Comparison of ENCODE assay signal across 17 cellular contexts in the genomic region with DNA sequence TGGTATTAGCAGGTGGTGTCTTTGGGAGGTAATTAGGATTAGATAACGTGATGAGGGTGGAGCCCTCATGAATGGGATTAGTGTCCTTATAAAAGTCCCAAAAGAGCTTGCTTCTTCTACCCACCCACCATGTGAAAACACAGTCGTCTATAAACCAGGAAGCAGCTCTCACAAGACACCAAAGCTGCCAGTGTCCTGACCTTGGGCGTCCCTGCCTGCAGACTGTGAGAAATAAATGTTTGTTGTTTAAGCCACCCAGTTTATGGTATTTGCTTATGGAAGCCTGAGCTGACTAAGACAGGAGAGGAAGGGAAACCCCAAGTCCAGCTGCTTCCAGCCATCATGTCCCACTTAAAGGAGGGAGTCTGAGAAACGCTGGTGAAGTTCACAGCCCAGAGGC. TPM values are rescaled to one million over a fixed set of nuclear protein-coding genes. Genes with fewer than 3 reads are reported as not detected.
A peak's percentile ranks its signal among the peaks of the same experiment; 100 is the strongest.
DNase-seq lines count a peak whose midpoint lies in the region; ATAC-seq, FAIRE-seq and TF ChIP-seq lines count a peak whose summit lies in the region.
"Had no signal": no experiment of that assay in that cellular context is flagged by ENCODE, and none has a peak within 500 bp of the region (broad histone marks: within the 10 kb centered on the region; RNA-seq: fewer than 3 reads in every experiment).

No MANE protein-coding gene starts in this region.

- ATAC-seq in stimulated activated naive B cell treated with anti-CD40 and anti-IgM and Interleukin-4, amounts not matched to agents 10 μg/mL and 1 μg/mL and 100 μg/mL, for 72 hours (replicated peaks) = no peak
- ATAC-seq: activated T-helper 17 cell treated with anti-CD3 and anti-CD28 coated beads, Interleukin-2, amount 50 U/mL, for 72 hours; CD8-positive, alpha-beta T cell had no signal

- no peak overlapping the region for H3K9ac ChIP-seq in kidney (ENCODE audit: low read length in 2 of 2)

- H3K9me3 Mint-ChIP-seq in stimulated activated naive B cell treated with anti-CD40 and anti-IgM and Interleukin-4, amounts not matched to agents 10 μg/mL and 1 μg/mL and 100 μg/mL, for 72 hours = peaks cover 4 to 7% of the 10 kb centered on the region in 2 donors
- H3K9me3 Mint-ChIP-seq: activated CD4-positive, alpha-beta T cell treated with anti-CD3 and anti-CD28 coated beads, Interleukin-2, amount 10 ng/mL, durations not matched to agents 24 days and 14 days; activated T-helper 17 cell treated with anti-CD3 and anti-CD28 coated beads, Interleukin-2, amount 50 U/mL, for 72 hours had no signal

- H3K9me3 ChIP-seq in right atrium auricular region (peaks cover 0 to 7% of the 10 kb centered on the region in 2 donors), kidney (ENCODE audit: control insufficient read depth in 1 of 2, low read length in 2 of 2) (no peaks in the 10 kb centered on the region)

- H3K36me3 ChIP-seq in right atrium auricular region (peaks cover 41% of the 10 kb centered on the region), kidney (ENCODE audit: control insufficient read depth in 1 of 2, insufficient read depth in 2 of 2, low read length in 2 of 2) (peaks cover 22 to 41% of the 10 kb centered on the region in 2 donors)

- intact Hi-C loops in kidney (cut with DNase I) = no loop called here

- H3K4me3 ChIP-seq in right atrium auricular region = no peak overlapping the region
- H3K4me3 ChIP-seq in kidney (ENCODE audit: low read length in 2 of 2) = no peak overlapping the region

- H3K4me1 ChIP-seq in right atrium auricular region (peaks cover 0 to 16% of the 10 kb centered on the region in 2 donors), kidney (ENCODE audit: control insufficient read depth in 1 of 2, insufficient read depth in 1 of 2, low read depth in 1 of 2, low read length in 2 of 2) (no peaks in the 10 kb centered on the region)

- H3K4me1 Mint-ChIP-seq in stimulated activated naive B cell treated with anti-CD40 and anti-IgM and Interleukin-4, amounts not matched to agents 10 μg/mL and 1 μg/mL and 100 μg/mL, for 72 hours = peaks cover 0 to 3% of the 10 kb centered on the region in 2 donors

- DNase-seq in NCI-H2171 treated with DMSO at 0.1 percent for 48 hours (lab: John Stamatoyannopoulos, UW) (peak; percentile 24), NCI-H2171 (lab: John Stamatoyannopoulos, UW) (no peak), SK-MEL-5 (ENCODE audit: low read depth, low spot score) (peak; percentile 73), right atrium auricular region (ENCODE audit: low spot score) (peak; percentile 16), kidney (no peak), superior temporal gyrus (ENCODE audit: extremely low spot score) (no peak), dedifferentiated amniotic fluid mesenchymal stem cell (ENCODE audit: extremely low spot score) (no peak)
- no peak for DNase-seq in stimulated activated naive B cell treated with anti-CD40 and anti-IgM and Interleukin-4, amounts not matched to agents 10 μg/mL and 1 μg/mL and 100 μg/mL, for 72 hours
- DNase-seq: 8988T; activated CD4-positive, alpha-beta T cell treated with anti-CD3 and anti-CD28 coated beads, Interleukin-2, amount 10 ng/mL, durations not matched to agents 24 days and 14 days; CD8-positive, alpha-beta T cell; GDM1; kidney glomerular epithelial cell; NCI-H1092; NCI-H345; T-helper 1 cell had no signal

- H3K27ac ChIP-seq in right atrium auricular region (peak overlapping the region in 1 of 2 donors; percentile 59), kidney (ENCODE audit: low read depth in 2 of 2, low read length in 2 of 2) (no peak overlapping the region)

- H3K27me3 Mint-ChIP-seq in stimulated activated naive B cell treated with anti-CD40 and anti-IgM and Interleukin-4, amounts not matched to agents 10 μg/mL and 1 μg/mL and 100 μg/mL, for 72 hours = no peaks in the 10 kb centered on the region
- H3K27me3 Mint-ChIP-seq: activated CD4-positive, alpha-beta T cell treated with anti-CD3 and anti-CD28 coated beads, Interleukin-2, amount 10 ng/mL, durations not matched to agents 24 days and 14 days; activated T-helper 17 cell treated with anti-CD3 and anti-CD28 coated beads, Interleukin-2, amount 50 U/mL, for 72 hours had no signal

- TF ChIP-seq CTCF in right atrium auricular region (IDR thresholded peaks at IDR 0.05) (no peak), kidney (IDR thresholded peaks at IDR 0.05; ENCODE audit: borderline replicate concordance, extremely low read depth, insufficient read depth) (no peak)

- no peaks in the 10 kb centered on the region for H3K27me3 ChIP-seq in right atrium auricular region

- H3K4me3 Mint-ChIP-seq in stimulated activated naive B cell treated with anti-CD40 and anti-IgM and Interleukin-4, amounts not matched to agents 10 μg/mL and 1 μg/mL and 100 μg/mL, for 72 hours = no peak overlapping the region
- H3K4me3 Mint-ChIP-seq: activated CD4-positive, alpha-beta T cell treated with anti-CD3 and anti-CD28 coated beads, Interleukin-2, amount 10 ng/mL, durations not matched to agents 24 days and 14 days; activated T-helper 17 cell treated with anti-CD3 and anti-CD28 coated beads, Interleukin-2, amount 50 U/mL, for 72 hours; CD8-positive, alpha-beta T cell had no signal

- H3K27ac Mint-ChIP-seq in stimulated activated naive B cell treated with anti-CD40 and anti-IgM and Interleukin-4, amounts not matched to agents 10 μg/mL and 1 μg/mL and 100 μg/mL, for 72 hours = peak overlapping the region; percentile 17
- H3K27ac Mint-ChIP-seq: activated CD4-positive, alpha-beta T cell treated with anti-CD3 and anti-CD28 coated beads, Interleukin-2, amount 10 ng/mL, durations not matched to agents 24 days and 14 days; activated T-helper 17 cell treated with anti-CD3 and anti-CD28 coated beads, Interleukin-2, amount 50 U/mL, for 72 hours; CD8-positive, alpha-beta T cell had no signal

- peaks cover 46 to 74% of the 10 kb centered on the region in 2 donors for H3K36me3 Mint-ChIP-seq in stimulated activated naive B cell treated with anti-CD40 and anti-IgM and Interleukin-4, amounts not matched to agents 10 μg/mL and 1 μg/mL and 100 μg/mL, for 72 hours

- FAIRE-seq in kidney (lab: Jason Lieb, UNC) = no peak

- in situ Hi-C loops in SK-MEL-5 (cut with HindIII; ENCODE audit: low pct_unique_long_range_greater_than_20kb, low sequenced_read_pairs) = no loop called here

RNA-seq across cellular contexts. Expression of a gene that starts 13.6 kb away (rescaled TPM):
- total RNA-seq in SK-MEL-5 (2014; rRNA removed; shearing (Covaris generic)) = 63.4 and 68.1 TPM in 2 replicates
- polyA plus RNA-seq in SK-MEL-5 (2015; cell fraction: cytosol; rRNA removed) = 59.8 and 67.8 TPM in 2 replicates
- polyA plus RNA-seq in SK-MEL-5 (2015; cell fraction: nucleus; rRNA removed) = 18.0 and 20.8 TPM in 2 replicates
- total RNA-seq in right atrium auricular region (100 to 1,000 TPM; 130 to 184 TPM), kidney (74.0 TPM)
- 236 TPM for polyA plus RNA-seq in kidney (ENCODE audit: insufficient read depth, low read depth, low replicate concordance)

RNA-seq across cellular contexts. Expression of a gene that starts 52.4 kb away (rescaled TPM):
- total RNA-seq in SK-MEL-5 (2014; rRNA removed; shearing (Covaris generic)) = 45.2 and 47.9 TPM in 2 replicates
- 47.7 and 54.4 TPM in 2 replicates for polyA plus RNA-seq in SK-MEL-5 (2015; cell fraction: cytosol; rRNA removed)
- 37.0 and 39.5 TPM in 2 replicates for polyA plus RNA-seq in SK-MEL-5 (2015; cell fraction: nucleus; rRNA removed)
- total RNA-seq in right atrium auricular region (10 to 100 TPM; 16.9 to 18.6 TPM), kidney (21.1 TPM)
- 6.8 TPM for polyA plus RNA-seq in kidney (ENCODE audit: insufficient read depth, low read depth, low replicate concordance)

Comparison
In these comparisons a context has a peak if more than half of its experiments do, and no peak if none do; other contexts are left out.
1. DNase-seq: peak in NCI-H2171 treated with DMSO at 0.1 percent for 48 hours (single experiment), SK-MEL-5 (single experiment) and right atrium auricular region (single experiment); none in NCI-H2171 (single experiment), stimulated activated naive B cell treated with anti-CD40 and anti-IgM and Interleukin-4, amounts not matched to agents 10 μg/mL and 1 μg/mL and 100 μg/mL, for 72 hours (single experiment), kidney (single experiment), superior temporal gyrus (single experiment) and dedifferentiated amniotic fluid mesenchymal stem cell (single experiment).